ENCODE assay signal across 14 cellular contexts in genomic region chr14:33210304-33210703, GRCh38.
DNase-seq lines count a peak whose midpoint lies in the region; TF ChIP-seq lines count a peak whose summit lies in the region.
"Had no signal": no experiment of that assay in that cellular context is flagged by ENCODE, and none has a peak within 500 bp of the region (broad histone marks: within the 10 kb centered on the region; RNA-seq: fewer than 3 reads in every experiment).

No MANE protein-coding gene starts in this region.

- DNase-seq in Caki2 (ENCODE audit: low read depth) (peak; percentile 4), Karpas-422 (peak; percentile 60), astrocyte of the spinal cord (ENCODE audit: low read depth, low spot score) (peak; percentile 46), iris pigment epithelial cell (ENCODE audit: low read depth) (peak; percentile 47), SW480 (ENCODE audit: low spot score) (no peak), hippocampal formation (lab: John Stamatoyannopoulos, UW) (no peak), HCEC 1CT (no peak)
- DNase-seq in stimulated activated CD4-positive, alpha-beta T cell treated with anti-CD3 and anti-CD28 coated beads, Interleukin-4, amount 100 ng/mL, for 1 hour: no peak
- DNase-seq: activated CD4-positive, alpha-beta T cell treated with anti-CD3 and anti-CD28 coated beads, Interleukin-2, amount 50 U/mL, for 1 hour; activated effector memory CD4-positive, alpha-beta T cell treated with Interleukin-2 at 50 U/mL for 16 hours; gastrocnemius medialis; left ventricle myocardium superior; NK-92 treated with Interleukin-12 subunit alpha and Interleukin-12 subunit beta, amount 100 ng/mL, for 24 hours; ovary had no signal

- H3K9me2 ChIP-seq in Karpas-422 (replicated peaks; ENCODE audit: insufficient read depth, low read length): no peaks in the 10 kb centered on the region

- no peak overlapping the region for H3K9ac ChIP-seq in Karpas-422 (ENCODE audit: low read length)

- H3K4me3 ChIP-seq in Karpas-422 (ENCODE audit: low read length): no peak overlapping the region
- H3K4me3 ChIP-seq in astrocyte of the spinal cord (ENCODE audit: low read depth, low read length): no peak overlapping the region
- H3K4me3 ChIP-seq: gastrocnemius medialis, ovary had no signal

- H3K36me3 ChIP-seq in Karpas-422 (ENCODE audit: insufficient read depth, low read length): no peaks in the 10 kb centered on the region
- H3K36me3 ChIP-seq: gastrocnemius medialis, ovary had no signal

- H3K4me2 ChIP-seq in Karpas-422 (ENCODE audit: low read depth, low read length, poor library complexity, severe bottlenecking): no peak overlapping the region

- H3K27ac ChIP-seq in Karpas-422 (ENCODE audit: low read length): no peak overlapping the region
- H3K27ac ChIP-seq: gastrocnemius medialis, ovary had no signal

- in situ Hi-C loops in Caki2 (cut with HindIII; ENCODE audit: low pct_unique_long_range_greater_than_20kb, low sequenced_read_pairs) (no loop called here), astrocyte of the spinal cord (cut with HindIII; ENCODE audit: low sequenced_read_pairs) (no loop called here)

- no peaks in the 10 kb centered on the region for H4K20me1 ChIP-seq in Karpas-422 (ENCODE audit: insufficient read depth, low read depth, low read length)

- H3K27me3 ChIP-seq in Karpas-422 (ENCODE audit: low read length): peaks cover 4% of the 10 kb centered on the region; the same call in 1 of the 2 replicates
- H3K27me3 ChIP-seq: gastrocnemius medialis, ovary had no signal

- H3K79me2 ChIP-seq in Karpas-422 (ENCODE audit: low read length): no peaks in the 10 kb centered on the region

- no peaks in the 10 kb centered on the region for H3K9me3 ChIP-seq in Karpas-422 (ENCODE audit: low read length)
- H3K9me3 ChIP-seq: gastrocnemius medialis, ovary had no signal

- H2AFZ ChIP-seq in Karpas-422 (ENCODE audit: low read length): no peak overlapping the region

- H3K4me1 ChIP-seq in Karpas-422 (ENCODE audit: low read length): no peaks in the 10 kb centered on the region
- H3K4me1 ChIP-seq: gastrocnemius medialis had no signal

- TF ChIP-seq CTCF in astrocyte of the spinal cord (IDR thresholded peaks at IDR 0.05; ENCODE audit: low read depth, low read length): no peak

Comparison
In these comparisons a context has a peak if more than half of its experiments do, and no peak if none do; other contexts are left out.
1. DNase-seq: peak in Caki2 (single experiment), Karpas-422 (single experiment), astrocyte of the spinal cord (single experiment) and iris pigment epithelial cell (single experiment); none in SW480 (single experiment), stimulated activated CD4-positive, alpha-beta T cell treated with anti-CD3 and anti-CD28 coated beads, Interleukin-4, amount 100 ng/mL, for 1 hour (single experiment), hippocampal formation (0 of 2) and HCEC 1CT (single experiment).